Comparison of ENCODE assay signal across 25 cellular contexts in the genomic region with DNA sequence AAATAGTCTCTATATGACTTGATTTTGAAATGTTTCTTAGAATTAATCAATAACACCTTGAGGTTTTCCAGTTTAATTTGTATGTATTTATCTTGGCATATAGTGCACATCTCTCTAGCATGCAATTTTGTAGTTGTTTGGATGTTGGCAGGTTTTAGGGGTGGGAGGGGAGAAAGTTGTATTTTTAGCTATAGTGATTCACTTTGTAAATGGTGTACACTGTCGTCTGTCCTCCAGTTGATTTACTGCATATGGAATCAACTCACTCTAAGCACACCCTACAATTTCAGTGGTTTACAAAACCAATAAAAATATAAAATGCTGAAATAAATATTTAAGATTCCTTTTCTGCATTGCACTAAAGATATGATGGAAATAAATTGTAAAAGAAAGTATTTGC.
DNase-seq lines count a peak whose midpoint lies in the region; ATAC-seq and TF ChIP-seq lines count a peak whose summit lies in the region.
"Had no signal": no experiment of that assay in that cellular context is flagged by ENCODE, and none has a peak within 500 bp of the region (broad histone marks: within the 10 kb centered on the region; RNA-seq: fewer than 3 reads in every experiment).

No MANE protein-coding gene starts in this region.

- H4K91ac ChIP-seq in H9 (ENCODE audit: insufficient read length, low read depth, low read length), result no peak overlapping the region

- no peaks in the 10 kb centered on the region for H3K9me3 ChIP-seq in H9 (ENCODE audit: control insufficient read depth, low read depth, low read length)
- H3K9me3 ChIP-seq: BLaER1, breast epithelium, lower lobe of right lung, ovary, thyroid gland had no signal

- H4K5ac ChIP-seq in H9 (ENCODE audit: insufficient read length, low read depth, low read length), result no peak overlapping the region

- no peak overlapping the region for H3K18ac ChIP-seq in H9 (ENCODE audit: insufficient read length, low read depth, low read length)

- no peak overlapping the region for H2BK5ac ChIP-seq in H9 (ENCODE audit: insufficient read length, low read length)

- no peak overlapping the region for H3K56ac ChIP-seq in H9 (ENCODE audit: insufficient read length, low read depth, low read length)

- no peaks in the 10 kb centered on the region for H4K20me1 ChIP-seq in H9 (ENCODE audit: control insufficient read depth, insufficient read depth, insufficient read length)
- H4K20me1 ChIP-seq: BLaER1 had no signal

- no peaks in the 10 kb centered on the region for H3K4me1 ChIP-seq in H9 (ENCODE audit: insufficient read depth, low read length)
- H3K4me1 ChIP-seq: BLaER1, breast epithelium, lower lobe of right lung, thyroid gland had no signal

- H3K9ac ChIP-seq in H9 (ENCODE audit: extremely low read depth, insufficient read length, low read length), result no peak overlapping the region
- H3K9ac ChIP-seq: BLaER1 had no signal

- no peak overlapping the region for H3K4me3 ChIP-seq in fibroblast of villous mesenchyme (ENCODE audit: low read depth, low read length)
- H3K4me3 ChIP-seq: BLaER1, breast epithelium, lower lobe of right lung, ovary, thyroid gland had no signal

- no CpG with 5 or more reads among the region's 1 CpG for WGBS in H9 (ENCODE audit: extremely low coverage, insufficient read length, low lambda C conversion rate)

- H3K9me3 Mint-ChIP-seq in activated T-cell treated with anti-CD3 and anti-CD28 coated beads, Interleukin-2, amount 50 U/mL, for 4 hours, result no peaks in the 10 kb centered on the region
- no peaks in the 10 kb centered on the region for H3K9me3 Mint-ChIP-seq in H9
- H3K9me3 Mint-ChIP-seq: T-helper 2 cell treated with Interferon-gamma antibody and Interleukin-4, amounts not matched to agents 5 μg/mL and 100 μg/mL, for 36 hours had no signal

- H4K8ac ChIP-seq in H9 (replicated peaks; ENCODE audit: insufficient read length, low read depth, low read length), result no peak overlapping the region

- H2BK15ac ChIP-seq in H9 (ENCODE audit: low read depth, low read length), result no peak overlapping the region

- no peak overlapping the region for H3K27ac ChIP-seq in H9 (ENCODE audit: insufficient read length, low read depth, low read length)
- H3K27ac ChIP-seq: BLaER1, breast epithelium, lower lobe of right lung, ovary, thyroid gland had no signal

- H3K23me2 ChIP-seq in H9 (ENCODE audit: insufficient read length, low read depth, low read length, poor library complexity, severe bottlenecking), result no peaks in the 10 kb centered on the region

- DNase-seq in AG08395 (ENCODE audit: low spot score) (peak; percentile 90), GM03348 (ENCODE audit: low spot score) (peak; percentile 80), amniotic stem cell (lab: John Stamatoyannopoulos, UW) (peak; percentile 16), fibroblast of villous mesenchyme (ENCODE audit: low read depth) (peak; percentile 18), H9 (no peak)
- no peak for DNase-seq in activated T-cell treated with anti-CD3 and anti-CD28 coated beads, Interleukin-2, amount 50 U/mL, for 4 hours
- DNase-seq: activated CD4-positive, CD25-positive, alpha-beta regulatory T cell treated with anti-CD3 and anti-CD28 coated beads, Interleukin-2, amount 50 U/mL, for 72 hours; activated T-cell treated with anti-CD3 and anti-CD28 coated beads, Interleukin-2, amount 50 U/mL, for 48 hours; Calu3; dermis blood vessel endothelial cell; GOT3; lower lobe of right lung; NCI-H1436 treated with DMSO at 0.1 percent for 48 hours; ovary; stimulated activated CD4-positive, alpha-beta T cell treated with anti-CD3 and anti-CD28 coated beads, Interleukin-1b, Interleukin-23, amount 100 ng/mL, for 48 hours; stimulated activated naive CD4-positive, alpha-beta T cell; thyroid gland had no signal

- no peak overlapping the region for H2BK120ac ChIP-seq in H9 (ENCODE audit: low read depth, low read length, poor library complexity, severe bottlenecking)

- H3K4me2 ChIP-seq in H9 (ENCODE audit: insufficient read depth, insufficient read length, low read length), result no peak overlapping the region
- H3K4me2 ChIP-seq: BLaER1 had no signal

- H3K36me3 Mint-ChIP-seq in activated T-cell treated with anti-CD3 and anti-CD28 coated beads, Interleukin-2, amount 50 U/mL, for 4 hours (ENCODE audit: insufficient read depth), result peaks cover 6% of the 10 kb centered on the region
- H3K36me3 Mint-ChIP-seq in H9 (ENCODE audit: insufficient read depth in 1 of 3, low read depth in 3 of 3), result no peaks in the 10 kb centered on the region

- TF ChIP-seq CTCF in fibroblast of villous mesenchyme (IDR thresholded peaks at IDR 0.05; ENCODE audit: insufficient read depth, low read depth, low read length) (no peak), H9 (conservative IDR thresholded peaks at IDR 0.05) (no peak)

- H2AFZ ChIP-seq in H9 (ENCODE audit: low read length), result no peak overlapping the region

- H2BK20ac ChIP-seq in H9 (ENCODE audit: low read depth, low read length, poor library complexity, severe bottlenecking), result no peak overlapping the region

- H3K4ac ChIP-seq in H9 (ENCODE audit: low read depth, low read length), result no peak overlapping the region

- H3K27me3 ChIP-seq in H9 (ENCODE audit: insufficient read depth, low read length), result no peaks in the 10 kb centered on the region
- H3K27me3 ChIP-seq: BLaER1, breast epithelium, ovary, thyroid gland had no signal

- H3K23ac ChIP-seq in H9 (ENCODE audit: insufficient read length, low read depth, low read length), result no peak overlapping the region

- H3K4me1 Mint-ChIP-seq in activated T-cell treated with anti-CD3 and anti-CD28 coated beads, Interleukin-2, amount 50 U/mL, for 4 hours (ENCODE audit: low read depth), result peaks cover 6% of the 10 kb centered on the region
- no peaks in the 10 kb centered on the region for H3K4me1 Mint-ChIP-seq in H9

- H3K27ac Mint-ChIP-seq in H9, result no peak overlapping the region
- H3K27ac Mint-ChIP-seq: activated naive CD8-positive, alpha-beta T cell; T-helper 2 cell treated with Interferon-gamma antibody and Interleukin-4, amounts not matched to agents 5 μg/mL and 100 μg/mL, for 36 hours had no signal

- H3K79me1 ChIP-seq in H9 (ENCODE audit: insufficient read depth, low read depth, low read length, poor library complexity, severe bottlenecking), result no peaks in the 10 kb centered on the region

- no peak overlapping the region for H3K14ac ChIP-seq in H9 (ENCODE audit: insufficient read depth, low read length)

- H3K27me3 Mint-ChIP-seq in activated T-cell treated with anti-CD3 and anti-CD28 coated beads, Interleukin-2, amount 50 U/mL, for 4 hours (ENCODE audit: low read depth), result no peaks in the 10 kb centered on the region
- no peaks in the 10 kb centered on the region for H3K27me3 Mint-ChIP-seq in H9 (ENCODE audit: low read depth)
- H3K27me3 Mint-ChIP-seq: activated naive CD8-positive, alpha-beta T cell had no signal

- H3K4me3 Mint-ChIP-seq in activated T-cell treated with anti-CD3 and anti-CD28 coated beads, Interleukin-2, amount 50 U/mL, for 4 hours, result no peak overlapping the region
- H3K4me3 Mint-ChIP-seq in H9, result no peak overlapping the region
- H3K4me3 Mint-ChIP-seq: activated naive CD8-positive, alpha-beta T cell; T-helper 2 cell treated with Interferon-gamma antibody and Interleukin-4, amounts not matched to agents 5 μg/mL and 100 μg/mL, for 36 hours had no signal

- no peak overlapping the region for H3T11ph ChIP-seq in H9 (ENCODE audit: low read length)

- no peak for ATAC-seq in activated T-cell treated with anti-CD3 and anti-CD28 coated beads, Interleukin-2, amount 50 U/mL, for 4 hours
- ATAC-seq in HG03139 (IDR thresholded peaks at IDR 0.05; ENCODE audit: unreplicated experiment) (no peak), HG03354 (IDR thresholded peaks at IDR 0.05; ENCODE audit: poor library complexity, severe bottlenecking, unreplicated experiment) (no peak)
- ATAC-seq: HepG2, lower lobe of right lung, Panc1 had no signal

- no peak overlapping the region for H2BK12ac ChIP-seq in H9 (ENCODE audit: insufficient read length, low read depth, low read length)

- no peaks in the 10 kb centered on the region for H3K79me2 ChIP-seq in H9 (ENCODE audit: insufficient read depth, low read length)

- H2AK5ac ChIP-seq in H9 (ENCODE audit: insufficient read length, low read length), result no peak overlapping the region

Comparison
In these comparisons a context has a peak if more than half of its experiments do, and no peak if none do; other contexts are left out.
1. DNase-seq: peak in AG08395 (single experiment), GM03348 (single experiment), amniotic stem cell (single experiment) and fibroblast of villous mesenchyme (single experiment); none in activated T-cell treated with anti-CD3 and anti-CD28 coated beads, Interleukin-2, amount 50 U/mL, for 4 hours (single experiment) and H9 (single experiment).